Comparison of ENCODE assay signal across 1 cellular context in genomic region chr6:14640631-14641030, GRCh38.
TF ChIP-seq lines count a peak whose summit lies in the region.

No MANE protein-coding gene starts in this region.

TF ChIP-seq in SK-N-SH treated with all-trans-retinoic acid at 6 μM for 48 hours, 23 proteins besides CTCF, POLR2A, EP300 and RAD21 (continued from another document):
- TF ChIP-seq PATZ1 (CRISPR knock-in tag; IDR thresholded peaks at IDR 0.05; ENCODE audit: borderline replicate concordance) (no peak), RARB (CRISPR knock-in tag; IDR thresholded peaks at IDR 0.05) (no peak), ZNF565 (CRISPR knock-in tag; conservative IDR thresholded peaks at IDR 0.05; ENCODE audit: low read depth) (no peak)
